In the genomic region with DNA sequence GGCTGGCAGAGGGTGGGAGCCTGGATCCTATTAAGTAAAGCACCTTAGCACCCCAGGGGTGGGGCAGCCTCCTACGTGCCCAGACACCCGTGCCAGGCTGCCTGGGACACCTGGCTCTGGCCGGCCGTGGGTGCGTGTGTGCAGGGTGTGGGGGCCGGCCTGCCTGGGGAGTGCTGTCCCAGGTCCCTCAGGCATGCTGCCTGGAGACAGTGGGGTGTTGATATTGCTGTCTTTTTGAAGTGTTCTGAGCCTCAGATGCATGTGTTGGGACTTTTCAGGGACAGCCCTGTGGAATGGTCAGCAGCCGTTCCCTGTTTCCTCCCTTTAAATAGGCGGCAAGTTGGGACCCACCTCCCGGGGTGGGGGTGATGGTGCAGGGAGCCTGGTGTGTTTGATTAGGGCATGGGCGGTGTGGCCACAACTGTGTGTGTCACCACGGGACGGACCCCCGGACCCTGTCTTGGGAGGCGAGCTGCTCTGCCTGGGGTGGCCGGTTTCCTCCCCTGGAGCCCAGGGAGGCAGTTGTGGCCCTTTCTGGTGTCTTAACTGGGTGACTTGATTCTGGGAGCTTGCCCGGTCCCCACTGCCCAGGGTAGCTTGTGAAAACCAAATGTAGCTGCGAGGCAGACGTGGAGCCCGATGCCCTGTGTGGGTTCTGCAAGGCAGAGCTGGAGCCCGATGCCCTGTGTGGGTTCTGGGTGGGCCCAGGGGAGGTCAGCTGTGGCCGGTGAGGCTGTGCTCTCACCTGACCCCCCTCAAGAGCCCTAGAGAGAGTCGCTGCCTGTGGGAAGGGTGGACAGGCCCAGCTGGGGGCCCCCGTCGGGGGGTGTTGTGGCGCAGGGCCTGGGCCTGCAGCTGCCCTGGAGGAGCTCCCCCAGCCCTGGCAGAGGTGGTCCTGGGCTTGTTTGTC, we compare ENCODE assay signal across 1 cellular context.
TF ChIP-seq lines count a peak whose summit lies in the region.

No MANE protein-coding gene starts in this region.

TF ChIP-seq in HEK293, 187 proteins besides CTCF, POLR2A, EP300 and RAD21 (continued from another document):
- TF ChIP-seq, protein P1, sequence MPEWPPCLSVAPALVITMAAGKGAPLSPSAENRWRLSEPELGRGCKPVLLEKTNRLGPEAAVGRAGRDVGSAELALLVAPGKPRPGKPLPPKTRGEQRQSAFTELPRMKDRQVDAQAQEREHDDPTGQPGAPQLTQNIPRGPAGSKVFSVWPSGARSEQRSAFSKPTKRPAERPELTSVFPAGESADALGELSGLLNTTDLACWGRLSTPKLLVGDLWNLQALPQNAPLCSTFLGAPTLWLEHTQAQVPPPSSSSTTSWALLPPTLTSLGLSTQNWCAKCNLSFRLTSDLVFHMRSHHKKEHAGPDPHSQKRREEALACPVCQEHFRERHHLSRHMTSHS (tag by site-specific recombination; IDR thresholded peaks at IDR 0.05): no peak
- TF ChIP-seq, protein P2, sequence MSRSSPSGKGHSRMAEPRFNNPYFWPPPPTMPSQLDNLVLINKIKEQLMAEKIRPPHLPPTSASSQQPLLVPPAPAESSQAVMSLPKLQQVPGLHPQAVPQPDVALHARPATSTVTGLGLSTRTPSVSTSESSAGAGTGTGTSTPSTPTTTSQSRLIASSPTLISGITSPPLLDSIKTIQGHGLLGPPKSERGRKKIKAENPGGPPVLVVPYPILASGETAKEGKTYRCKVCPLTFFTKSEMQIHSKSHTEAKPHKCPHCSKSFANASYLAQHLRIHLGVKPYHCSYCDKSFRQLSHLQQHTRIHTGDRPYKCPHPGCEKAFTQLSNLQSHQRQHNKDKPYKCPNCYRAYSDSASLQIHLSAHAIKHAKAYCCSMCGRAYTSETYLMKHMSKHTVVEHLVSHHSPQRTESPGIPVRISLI (tag by site-specific recombination; IDR thresholded peaks at IDR 0.05): no peak
- TF ChIP-seq ZNF629 (tag by site-specific recombination; IDR thresholded peaks at IDR 0.05): no peak
- TF ChIP-seq ZNF302 (tag by site-specific recombination; IDR thresholded peaks at IDR 0.05; ENCODE audit: low read depth): no peak
- TF ChIP-seq, protein P3, sequence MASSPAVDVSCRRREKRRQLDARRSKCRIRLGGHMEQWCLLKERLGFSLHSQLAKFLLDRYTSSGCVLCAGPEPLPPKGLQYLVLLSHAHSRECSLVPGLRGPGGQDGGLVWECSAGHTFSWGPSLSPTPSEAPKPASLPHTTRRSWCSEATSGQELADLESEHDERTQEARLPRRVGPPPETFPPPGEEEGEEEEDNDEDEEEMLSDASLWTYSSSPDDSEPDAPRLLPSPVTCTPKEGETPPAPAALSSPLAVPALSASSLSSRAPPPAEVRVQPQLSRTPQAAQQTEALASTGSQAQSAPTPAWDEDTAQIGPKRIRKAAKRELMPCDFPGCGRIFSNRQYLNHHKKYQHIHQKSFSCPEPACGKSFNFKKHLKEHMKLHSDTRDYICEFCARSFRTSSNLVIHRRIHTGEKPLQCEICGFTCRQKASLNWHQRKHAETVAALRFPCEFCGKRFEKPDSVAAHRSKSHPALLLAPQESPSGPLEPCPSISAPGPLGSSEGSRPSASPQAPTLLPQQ (tag by site-specific recombination; IDR thresholded peaks at IDR 0.05): peak; percentile 47; the same call in 1 of the 2 replicates
- TF ChIP-seq, protein P4, sequence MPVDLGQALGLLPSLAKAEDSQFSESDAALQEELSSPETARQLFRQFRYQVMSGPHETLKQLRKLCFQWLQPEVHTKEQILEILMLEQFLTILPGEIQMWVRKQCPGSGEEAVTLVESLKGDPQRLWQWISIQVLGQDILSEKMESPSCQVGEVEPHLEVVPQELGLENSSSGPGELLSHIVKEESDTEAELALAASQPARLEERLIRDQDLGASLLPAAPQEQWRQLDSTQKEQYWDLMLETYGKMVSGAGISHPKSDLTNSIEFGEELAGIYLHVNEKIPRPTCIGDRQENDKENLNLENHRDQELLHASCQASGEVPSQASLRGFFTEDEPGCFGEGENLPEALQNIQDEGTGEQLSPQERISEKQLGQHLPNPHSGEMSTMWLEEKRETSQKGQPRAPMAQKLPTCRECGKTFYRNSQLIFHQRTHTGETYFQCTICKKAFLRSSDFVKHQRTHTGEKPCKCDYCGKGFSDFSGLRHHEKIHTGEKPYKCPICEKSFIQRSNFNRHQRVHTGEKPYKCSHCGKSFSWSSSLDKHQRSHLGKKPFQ (tag by site-specific recombination; IDR thresholded peaks at IDR 0.05): no peak
- TF ChIP-seq WT1 (tag by site-specific recombination; IDR thresholded peaks at IDR 0.05): no peak
- 0 out of 2 replicates have a peak, but pooled peaks have one; percentile 38 for TF ChIP-seq GLIS2 (tag by site-specific recombination; IDR thresholded peaks at IDR 0.05)
- no peak for TF ChIP-seq HOXC10 (CRISPR knock-in tag; IDR thresholded peaks at IDR 0.05)
TF ChIP-seq in HEK293: peak in this region for 6.
